ENCODE assay signal across 19 cellular contexts in the genomic region with DNA sequence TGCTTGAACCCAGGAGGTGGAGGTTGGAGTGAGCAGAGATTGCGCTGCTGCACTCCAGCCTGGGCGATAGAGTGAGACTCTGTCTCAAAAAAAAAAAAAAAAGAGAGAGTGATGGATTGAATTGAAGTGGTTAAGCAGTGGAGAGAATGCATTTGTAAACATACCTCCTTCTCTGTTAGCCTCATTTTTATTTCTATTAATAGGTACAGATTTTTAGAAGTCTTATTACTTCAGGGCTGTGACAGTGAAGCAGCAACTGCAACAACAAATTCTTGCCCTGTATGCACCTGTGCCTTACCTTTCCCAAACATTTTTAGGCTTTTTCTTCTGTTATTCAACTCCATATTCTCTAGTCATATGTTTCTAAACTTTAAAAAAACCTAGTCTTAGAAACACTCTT.
"Had no signal": no experiment of that assay in that cellular context is flagged by ENCODE, and none has a peak within 500 bp of the region (broad histone marks: within the 10 kb centered on the region; RNA-seq: fewer than 3 reads in every experiment).

No MANE protein-coding gene starts in this region.

- H3K4me3 Mint-ChIP-seq: effector memory CD8-positive, alpha-beta T cell; naive thymus-derived CD8-positive, alpha-beta T cell; stimulated activated effector memory CD8-positive, alpha-beta T cell treated with anti-CD3 and anti-CD28 coated beads, Interleukin-12 subunit alpha, Interleukin-12 subunit beta, amount 100 ng/mL, for 72 hours; type B pancreatic cell had no signal

- H3K4me1 ChIP-seq: pancreas had no signal

- H3K27ac ChIP-seq: esophagus squamous epithelium, hepatocyte, lower lobe of right lung, pancreas, stomach, thyroid gland had no signal

- H3K27me3 ChIP-seq: esophagus squamous epithelium, hepatocyte, pancreas, stomach, thyroid gland had no signal

- H3K9me3 Mint-ChIP-seq: effector memory CD8-positive, alpha-beta T cell; naive thymus-derived CD8-positive, alpha-beta T cell; stimulated activated effector memory CD8-positive, alpha-beta T cell treated with anti-CD3 and anti-CD28 coated beads, Interleukin-12 subunit alpha, Interleukin-12 subunit beta, amount 100 ng/mL, for 72 hours; type B pancreatic cell had no signal

- H3K4me3 ChIP-seq: esophagus squamous epithelium, hepatocyte, lower lobe of right lung, pancreas, stomach, thyroid gland had no signal

- ATAC-seq: effector memory CD8-positive, alpha-beta T cell; left lobe of liver; lower lobe of right lung; naive thymus-derived CD8-positive, alpha-beta T cell; pancreas; sciatic nerve; stimulated activated effector memory CD8-positive, alpha-beta T cell treated with anti-CD3 and anti-CD28 coated beads, Interleukin-12 subunit alpha, Interleukin-12 subunit beta, amount 100 ng/mL, for 72 hours had no signal

- H3K27ac Mint-ChIP-seq: effector memory CD8-positive, alpha-beta T cell had no signal

- H3K36me3 ChIP-seq: pancreas, thyroid gland had no signal

- DNase-seq: cortex of kidney; effector memory CD8-positive, alpha-beta T cell; erythroblast; esophagus squamous epithelium; head of caudate nucleus; kidney; lower lobe of right lung; naive thymus-derived CD8-positive, alpha-beta T cell; pancreas; stimulated activated CD4-positive, alpha-beta T cell treated with anti-CD3 and anti-CD28 coated beads, Interleukin-2, amount 100 ng/mL, for 24 hours; stimulated activated CD4-positive, alpha-beta T cell treated with anti-CD3 and anti-CD28 coated beads, Interleukin-4, amount 100 ng/mL, for 24 hours; stimulated activated naive CD4-positive, alpha-beta T cell treated with Interleukin-2 at 50 U/mL for 16 hours; stomach; thyroid gland had no signal

- H3K27me3 Mint-ChIP-seq: effector memory CD8-positive, alpha-beta T cell; naive thymus-derived CD8-positive, alpha-beta T cell; type B pancreatic cell had no signal

- H3K9me3 ChIP-seq: esophagus squamous epithelium, lower lobe of right lung, pancreas, stomach, thyroid gland had no signal
